In the genomic region with DNA sequence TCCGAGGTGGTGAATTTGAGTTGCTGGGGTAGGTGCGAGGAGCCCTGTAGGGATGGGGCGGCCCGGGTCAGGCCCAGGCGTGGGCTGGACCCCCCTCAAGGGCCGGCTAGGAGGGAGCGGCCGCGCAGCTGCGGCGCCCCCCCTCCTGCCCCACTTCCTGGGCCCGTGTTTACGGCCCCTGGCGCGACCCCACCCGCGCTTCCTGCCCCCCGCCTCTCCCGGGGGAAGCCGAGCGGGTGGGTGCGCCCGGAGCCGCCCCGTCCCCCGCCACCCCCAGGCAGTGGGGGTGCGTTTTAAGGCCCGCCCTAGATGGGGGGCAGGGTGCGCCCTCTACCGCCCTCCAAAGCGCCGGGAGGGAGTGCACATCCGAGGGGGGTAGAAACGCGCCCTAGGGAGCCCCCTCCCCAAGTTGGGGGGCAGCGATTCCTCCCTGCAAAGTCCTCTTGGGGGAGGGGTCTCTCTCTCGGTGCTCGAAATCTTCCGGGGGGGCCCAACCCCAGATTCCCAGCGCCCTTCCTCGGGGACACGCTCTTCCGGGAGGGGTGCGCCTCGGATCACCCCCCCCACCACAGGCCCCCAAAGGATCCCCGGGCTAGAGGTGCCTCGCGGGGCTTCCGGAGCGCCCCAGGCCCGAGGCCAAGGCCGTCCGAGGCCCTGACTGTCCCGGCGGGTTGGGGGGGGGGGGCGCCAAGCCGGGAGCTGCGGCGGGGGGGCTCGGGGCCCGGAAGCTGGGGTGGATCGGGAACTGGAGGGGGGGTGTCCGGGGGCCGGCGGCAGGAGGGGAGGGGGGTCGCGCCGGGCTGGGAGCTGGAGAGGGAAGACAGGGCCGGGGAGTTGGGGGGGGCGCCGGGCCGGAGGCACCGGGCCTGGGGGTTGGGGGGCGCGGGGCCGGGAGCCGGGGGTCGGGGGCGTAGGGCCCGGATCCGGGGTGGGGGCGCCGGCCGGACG, we compare ENCODE assay signal across 8 cellular contexts. TPM values are rescaled to one million over a fixed set of nuclear protein-coding genes. Genes with fewer than 3 reads are reported as not detected.
DNase-seq lines count a peak whose midpoint lies in the region; ATAC-seq and TF ChIP-seq lines count a peak whose summit lies in the region.

No MANE protein-coding gene starts in this region.

- intact Hi-C loops in breast epithelium (cut with DNase I; ENCODE audit: low total_unique reads): no loop called here

- H3K27ac ChIP-seq in 22Rv1 (peak overlapping the region; percentile 79), breast epithelium (peak overlapping the region; percentile 95 to 100)

- peaks cover 11 to 26% of the 10 kb centered on the region in 2 donors for H3K4me1 ChIP-seq in breast epithelium

- H3K36me3 ChIP-seq in breast epithelium (no peaks in the 10 kb centered on the region), kidney epithelial cell (ENCODE audit: control insufficient read depth, insufficient read depth, low read length) (peaks cover 3% of the 10 kb centered on the region)

- H3K4me3 ChIP-seq in breast epithelium (peak overlapping the region; percentile 85 to 92 (median 90)), kidney epithelial cell (ENCODE audit: low read depth, low read length) (peak overlapping the region; percentile 74)

- H3K9me3 ChIP-seq in breast epithelium: no peaks in the 10 kb centered on the region

- TF ChIP-seq CTCF in 22Rv1 (IDR thresholded peaks at IDR 0.05) (no peak), breast epithelium (IDR thresholded peaks at IDR 0.05) (peak in 2 of 3 donors; percentile 13 to 15), kidney epithelial cell (IDR thresholded peaks at IDR 0.05; ENCODE audit: insufficient read depth, low read length, poor library complexity, severe bottlenecking) (no peak)

- no peaks in the 10 kb centered on the region for H3K27me3 ChIP-seq in breast epithelium
- H3K27me3 ChIP-seq in kidney epithelial cell (ENCODE audit: control insufficient read depth, insufficient read depth, low read length): no peaks in the 10 kb centered on the region

- no peak for ATAC-seq in HG02884 (IDR thresholded peaks at IDR 0.05; ENCODE audit: unreplicated experiment)
- ATAC-seq in HG03135 (IDR thresholded peaks at IDR 0.05; ENCODE audit: unreplicated experiment): no peak

- DNase-seq in GM19240 (ENCODE audit: insufficient read length, low spot score): peak; percentile 69
- peak; percentile 52 for DNase-seq in UCSD-AML1 (lab: John Stamatoyannopoulos, UW; ENCODE audit: unreplicated experiment)
- DNase-seq in breast epithelium (ENCODE audit: low spot score in 2 of 2): no peak
- no peak for DNase-seq in kidney epithelial cell (ENCODE audit: low read depth)
- DNase-seq in stimulated activated CD4-positive, alpha-beta T cell treated with anti-CD3 and anti-CD28 coated beads, Interleukin-1b, Interleukin-23, amount 100 ng/mL, for 48 hours: peak; percentile 33

- TF ChIP-seq POLR2A in breast epithelium (IDR thresholded peaks at IDR 0.05): no peak

RNA-seq across cellular contexts. Expression of gene TLE5, which starts 0.8 kb away (rescaled TPM):
- total RNA-seq in breast epithelium: 100 to 1,000 TPM; 329 to 407 (median 397) TPM
- total RNA-seq in kidney epithelial cell: 340 and 353 TPM in 2 replicates

RNA-seq across cellular contexts. Expression of gene TLE2, which starts 32.4 kb away (rescaled TPM):
- 10 to 100 TPM; 25.3 to 65.6 (median 35.1) TPM for total RNA-seq in breast epithelium
- total RNA-seq in kidney epithelial cell: 9.4 and 23.3 TPM in 2 replicates

RNA-seq across cellular contexts. Expression of gene GNA11, which starts 32.7 kb away (rescaled TPM):
- total RNA-seq in breast epithelium (10 to 100 TPM; 40.5 to 52.0 (median 42.3) TPM), kidney epithelial cell (59.4 and 78.2 TPM in 2 replicates)

Comparison
In these comparisons a context has a peak if more than half of its experiments do, and no peak if none do; other contexts are left out.
1. CTCF ChIP-seq: peak in breast epithelium (2 of 3); none in 22Rv1 (single experiment) and kidney epithelial cell (single experiment).
2. DNase-seq: peak in GM19240 (single experiment), UCSD-AML1 (single experiment) and stimulated activated CD4-positive, alpha-beta T cell treated with anti-CD3 and anti-CD28 coated beads, Interleukin-1b, Interleukin-23, amount 100 ng/mL, for 48 hours (single experiment); none in breast epithelium (0 of 2) and kidney epithelial cell (single experiment).